In genomic region chr20:10428008-10428407, GRCh38 we compare ENCODE assay signal across 1 cellular context.
TF ChIP-seq lines count a peak whose summit lies in the region.

No MANE protein-coding gene starts in this region.

TF ChIP-seq in A549, 52 proteins besides CTCF, POLR2A, EP300 and RAD21 (continued from another document):
- no peak for TF ChIP-seq RNF2 (IDR thresholded peaks at IDR 0.05; ENCODE audit: borderline replicate concordance, low read depth)
- TF ChIP-seq ESRRA (IDR thresholded peaks at IDR 0.05; ENCODE audit: borderline replicate concordance, low read length), result no peak
- TF ChIP-seq REST (IDR thresholded peaks at IDR 0.05), result no peak
- no peak for TF ChIP-seq CHD4 (IDR thresholded peaks at IDR 0.05; ENCODE audit: borderline replicate concordance)
- TF ChIP-seq USF2 (IDR thresholded peaks at IDR 0.05), result no peak
TF ChIP-seq in A549: peak in this region for 0.
